25 cellular contexts compared by ENCODE assay signal in the genomic region with DNA sequence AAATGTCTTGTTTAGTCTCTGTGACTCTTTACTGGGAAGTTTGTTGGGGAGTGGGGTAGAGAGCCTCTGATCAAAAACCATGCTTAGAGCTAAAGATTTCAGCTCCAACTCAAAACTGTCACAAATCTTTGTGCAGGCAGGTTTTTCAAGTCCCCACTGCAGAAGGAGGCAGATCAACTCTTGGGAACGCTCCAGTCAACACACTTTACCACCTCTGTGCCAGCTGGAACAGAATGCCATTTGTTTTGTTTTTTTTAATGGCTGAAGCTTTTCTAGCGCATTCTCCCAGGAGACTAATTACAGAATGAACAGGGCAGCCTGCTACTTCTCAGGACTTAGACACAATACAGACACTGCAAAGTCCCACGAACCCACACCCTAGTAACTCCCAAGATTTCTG. TPM values are rescaled to one million over a fixed set of nuclear protein-coding genes. Genes with fewer than 3 reads are reported as not detected.
"Had no signal": no experiment of that assay in that cellular context is flagged by ENCODE, and none has a peak within 500 bp of the region (broad histone marks: within the 10 kb centered on the region; RNA-seq: fewer than 3 reads in every experiment).

No MANE protein-coding gene starts in this region.

- H3K9me3 ChIP-seq: gastrocnemius medialis, heart right ventricle, left ventricle myocardium inferior, lower lobe of right lung, neutrophil, spleen, tibial artery, upper lobe of left lung, uterus had no signal

- DNase-seq: effector CD4-positive, alpha-beta T cell; endodermal cell; erythroblast; gastrocnemius medialis; heart right ventricle; kidney; left cardiac atrium; left ventricle myocardium inferior; lower lobe of right lung; mesendoderm; naive thymus-derived CD4-positive, alpha-beta T cell; nephron progenitor cell; spleen; stimulated activated CD4-positive, alpha-beta T cell treated with anti-CD3 and anti-CD28 coated beads, Interleukin-15, amount 100 ng/mL, for 24 hours; stimulated activated CD4-positive, alpha-beta T cell treated with anti-CD3 and anti-CD28 coated beads, Interleukin-1b, Interleukin-23, amount 100 ng/mL, for 48 hours; stimulated activated CD4-positive, alpha-beta T cell treated with anti-CD3 and anti-CD28 coated beads, Interleukin-4, amount 100 ng/mL, for 24 hours; tibial artery; upper lobe of left lung; uterus had no signal

- H3K4me3 Mint-ChIP-seq: endodermal cell; naive thymus-derived CD4-positive, alpha-beta T cell; nephron progenitor cell; stimulated activated memory B cell treated with anti-CD40 and anti-IgM and Interleukin-4, amounts not matched to agents 10 μg/mL and 1 μg/mL and 100 μg/mL, for 72 hours; stimulated activated naive CD8-positive, alpha-beta T cell treated with anti-CD3 and anti-CD28 coated beads, Interleukin-15, Interleukin-2, amounts not matched to agents 100 ng/mL and 50 ng/mL, for 24 hours had no signal

- H3K27ac ChIP-seq: coronary artery, gastrocnemius medialis, heart right ventricle, left ventricle myocardium inferior, lower lobe of right lung, neutrophil, spleen, tibial artery, upper lobe of left lung, uterus had no signal

- H3K4me1 Mint-ChIP-seq: nephron progenitor cell; stimulated activated memory B cell treated with anti-CD40 and anti-IgM and Interleukin-4, amounts not matched to agents 10 μg/mL and 1 μg/mL and 100 μg/mL, for 72 hours had no signal

- H3K27me3 Mint-ChIP-seq: naive thymus-derived CD4-positive, alpha-beta T cell; stimulated activated memory B cell treated with anti-CD40 and anti-IgM and Interleukin-4, amounts not matched to agents 10 μg/mL and 1 μg/mL and 100 μg/mL, for 72 hours; stimulated activated naive CD8-positive, alpha-beta T cell treated with anti-CD3 and anti-CD28 coated beads, Interleukin-15, Interleukin-2, amounts not matched to agents 100 ng/mL and 50 ng/mL, for 24 hours had no signal

- H3K27ac Mint-ChIP-seq: endodermal cell; naive thymus-derived CD4-positive, alpha-beta T cell; nephron progenitor cell; stimulated activated memory B cell treated with anti-CD40 and anti-IgM and Interleukin-4, amounts not matched to agents 10 μg/mL and 1 μg/mL and 100 μg/mL, for 72 hours; stimulated activated naive CD8-positive, alpha-beta T cell treated with anti-CD3 and anti-CD28 coated beads, Interleukin-15, Interleukin-2, amounts not matched to agents 100 ng/mL and 50 ng/mL, for 24 hours had no signal

- ATAC-seq: gastrocnemius medialis; heart right ventricle; left cardiac atrium; lower lobe of right lung; naive thymus-derived CD4-positive, alpha-beta T cell; sciatic nerve; stimulated activated memory B cell treated with anti-CD40 and anti-IgM and Interleukin-4, amounts not matched to agents 10 μg/mL and 1 μg/mL and 100 μg/mL, for 72 hours had no signal

- H3K9me3 Mint-ChIP-seq: endodermal cell; naive thymus-derived CD4-positive, alpha-beta T cell; nephron progenitor cell; stimulated activated memory B cell treated with anti-CD40 and anti-IgM and Interleukin-4, amounts not matched to agents 10 μg/mL and 1 μg/mL and 100 μg/mL, for 72 hours; stimulated activated naive CD8-positive, alpha-beta T cell treated with anti-CD3 and anti-CD28 coated beads, Interleukin-15, Interleukin-2, amounts not matched to agents 100 ng/mL and 50 ng/mL, for 24 hours had no signal

RNA-seq across cellular contexts. Expression of gene LHX6, which starts 17.9 kb away (rescaled TPM):
- total RNA-seq: naive thymus-derived CD4-positive, alpha-beta T cell; osteoblast had no signal
